9 cellular contexts compared by ENCODE assay signal in the genomic region with DNA sequence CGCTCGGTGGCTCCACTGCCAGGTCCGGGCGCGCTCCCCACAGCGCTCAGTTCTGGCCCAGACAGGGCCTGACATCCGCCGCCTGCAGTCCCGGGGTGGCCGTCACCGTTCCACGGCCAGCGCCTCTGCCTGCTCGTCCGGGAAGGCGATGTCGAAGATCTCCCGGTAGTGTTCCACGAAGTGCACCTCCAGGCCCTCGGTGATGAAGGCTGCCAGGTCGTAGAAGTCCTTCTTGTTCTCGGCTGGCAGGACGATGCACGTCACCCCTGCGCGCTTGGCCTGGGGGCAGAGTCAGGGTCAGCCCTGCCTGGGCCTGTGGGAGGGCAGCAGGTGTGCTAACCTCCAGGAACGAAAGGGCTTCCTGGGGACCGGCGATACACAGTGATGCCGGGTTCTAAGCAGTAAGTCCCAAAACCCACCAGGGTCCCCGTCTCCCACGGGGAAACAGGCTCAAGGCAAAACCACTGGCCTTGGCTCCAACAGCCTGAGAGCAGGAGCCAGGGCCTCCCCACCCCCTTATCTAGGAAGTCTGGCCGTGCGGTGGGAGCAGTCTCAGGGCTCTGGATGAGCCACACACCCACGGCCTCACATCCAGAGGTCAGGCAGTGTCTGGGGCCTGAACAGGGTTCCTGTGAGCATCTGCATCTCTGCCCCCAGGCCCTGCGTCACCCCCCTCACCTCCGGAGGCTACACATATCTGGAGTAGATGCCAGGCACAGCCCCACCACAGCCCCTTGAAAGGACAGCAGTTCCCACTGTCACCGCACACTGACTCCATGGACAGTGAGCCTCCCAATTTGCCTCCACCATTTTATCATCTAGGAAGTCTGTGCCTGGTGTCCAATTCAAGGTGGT. TPM values are rescaled to one million over a fixed set of nuclear protein-coding genes. Genes with fewer than 3 reads are reported as not detected.
DNase-seq lines count a peak whose midpoint lies in the region; FAIRE-seq and TF ChIP-seq lines count a peak whose summit lies in the region.
"Had no signal": no experiment of that assay in that cellular context is flagged by ENCODE, and none has a peak within 500 bp of the region (broad histone marks: within the 10 kb centered on the region; RNA-seq: fewer than 3 reads in every experiment).

No MANE protein-coding gene starts in this region.

- H3K27ac Mint-ChIP-seq in astrocyte (ENCODE audit: unreplicated experiment) = peak overlapping the region; percentile 69

- no peaks in the 10 kb centered on the region for H3K9me3 ChIP-seq in HUES48 (ENCODE audit: control insufficient read depth, insufficient read depth, low read length)
- H3K9me3 ChIP-seq in astrocyte (ENCODE audit: insufficient read depth, low read depth, low read length) = no peaks in the 10 kb centered on the region
- no peaks in the 10 kb centered on the region for H3K9me3 ChIP-seq in mucosa of rectum (ENCODE audit: control insufficient read depth in 2 of 2, low read length in 2 of 2)

- H3K4me3 Mint-ChIP-seq in astrocyte (ENCODE audit: unreplicated experiment) = peak overlapping the region; percentile 99

- no peak for DNase-seq in AG10803 (ENCODE audit: low read depth)
- no peak for DNase-seq in astrocyte (ENCODE audit: low read depth)
- no peak for DNase-seq in AG08395 (ENCODE audit: low spot score)
- no peak for DNase-seq in DMS53 (lab: John Stamatoyannopoulos, UW)
- no peak for DNase-seq in GOT3 (lab: John Stamatoyannopoulos, UW)
- DNase-seq in OCI-M2 (lab: John Stamatoyannopoulos, UW; ENCODE audit: unreplicated experiment) = no peak

- H3K4me2 ChIP-seq in astrocyte (ENCODE audit: low read length) = peak overlapping the region; percentile 86

- H3K36me3 ChIP-seq in HUES48 (ENCODE audit: control insufficient read depth, insufficient read depth, low read length) = peaks cover 61% of the 10 kb centered on the region
- H3K36me3 ChIP-seq in astrocyte (ENCODE audit: insufficient read depth, low read length) = peaks cover 11% of the 10 kb centered on the region
- H3K36me3 ChIP-seq in mucosa of rectum (ENCODE audit: control insufficient read depth in 2 of 2, insufficient read depth in 2 of 2, low read length in 2 of 2) = peaks cover 45 to 52% of the 10 kb centered on the region in 2 donors

- H3K27me3 Mint-ChIP-seq in astrocyte (ENCODE audit: low read depth, unreplicated experiment) = no peaks in the 10 kb centered on the region

- H3K4me3 ChIP-seq in AG10803 (ENCODE audit: low read length) = peak overlapping the region; percentile 93
- peak overlapping the region; percentile 94; the same call in 1 of the 2 replicates for H3K4me3 ChIP-seq in HUES48 (ENCODE audit: low read depth, low read length)
- peak overlapping the region; percentile 98 for H3K4me3 ChIP-seq in astrocyte (ENCODE audit: insufficient read depth, low read depth, low read length)
- peak overlapping the region; percentile 9 to 88 for H3K4me3 ChIP-seq in mucosa of rectum (ENCODE audit: low read length in 2 of 2)

- TF ChIP-seq CTCF in AG10803 (conservative IDR thresholded peaks at IDR 0.05; ENCODE audit: low read length) (no peak), astrocyte (IDR thresholded peaks at IDR 0.05; ENCODE audit: insufficient read depth, low read depth, low read length) (no peak)

- peaks cover 3% of the 10 kb centered on the region for H3K9me3 Mint-ChIP-seq in astrocyte (ENCODE audit: unreplicated experiment)

- H3K27ac ChIP-seq in HUES48 (ENCODE audit: low read depth, low read length) = peak overlapping the region; percentile 41
- H3K27ac ChIP-seq in astrocyte (ENCODE audit: low read depth, low read length) = no peak overlapping the region
- peak overlapping the region; percentile 91 to 94 for H3K27ac ChIP-seq in mucosa of rectum (ENCODE audit: low read depth in 2 of 2, low read length in 2 of 2)

- H3K4me1 Mint-ChIP-seq in astrocyte (ENCODE audit: low read depth, unreplicated experiment) = peaks cover 9% of the 10 kb centered on the region

- H3K27me3 ChIP-seq in HUES48 (ENCODE audit: control insufficient read depth, insufficient read depth, low read length) (no peaks in the 10 kb centered on the region), astrocyte (ENCODE audit: insufficient read depth, low read length) (no peaks in the 10 kb centered on the region), mucosa of rectum (ENCODE audit: control insufficient read depth in 2 of 2, insufficient read depth in 2 of 2, low read length in 2 of 2) (no peaks in the 10 kb centered on the region)

- H3K9ac ChIP-seq in HUES48 (ENCODE audit: low read depth, low read length) = no peak overlapping the region
- H3K9ac ChIP-seq in astrocyte (ENCODE audit: low read length) = peak overlapping the region; percentile 98
- H3K9ac ChIP-seq in mucosa of rectum (ENCODE audit: low read depth in 1 of 2, low read length in 2 of 2) = peak overlapping the region in 1 of 2 donors; percentile 91

- peaks cover 13% of the 10 kb centered on the region for H3K36me3 Mint-ChIP-seq in astrocyte (ENCODE audit: low read depth, unreplicated experiment)

- peaks cover 70% of the 10 kb centered on the region for H3K79me2 ChIP-seq in astrocyte (ENCODE audit: insufficient read depth, low read length)

- no peak for FAIRE-seq in astrocyte (lab: Jason Lieb, UNC)

- H2AFZ ChIP-seq in astrocyte (ENCODE audit: low read depth, low read length) = no peak overlapping the region

- peaks cover 70% of the 10 kb centered on the region for H4K20me1 ChIP-seq in astrocyte (ENCODE audit: insufficient read depth, low read length)

- no peaks in the 10 kb centered on the region for H3K4me1 ChIP-seq in HUES48 (ENCODE audit: control insufficient read depth, insufficient read depth, low read length)
- H3K4me1 ChIP-seq in astrocyte (ENCODE audit: insufficient read depth, low read length) = peaks cover 8% of the 10 kb centered on the region
- H3K4me1 ChIP-seq in mucosa of rectum (ENCODE audit: control insufficient read depth in 2 of 2, insufficient read depth in 2 of 2, low read length in 2 of 2) = peaks cover 20 to 26% of the 10 kb centered on the region in 2 donors

RNA-seq across cellular contexts. Expression of a gene that starts 2.1 kb away (rescaled TPM):
- 894 and 943 TPM in 2 replicates for total RNA-seq in astrocyte

RNA-seq across cellular contexts. Expression of a gene that starts 11.3 kb away (rescaled TPM):
- 8.4 and 9.8 TPM in 2 replicates for total RNA-seq in astrocyte

RNA-seq across cellular contexts. Expression of a gene that starts 11.8 kb away (rescaled TPM):
- total RNA-seq in astrocyte = 48.0 and 49.3 TPM in 2 replicates

RNA-seq across cellular contexts. Expression of a gene that starts 27.8 kb away (rescaled TPM):
- total RNA-seq in astrocyte = 77.8 and 85.2 TPM in 2 replicates

RNA-seq across cellular contexts. Expression of a gene that starts 28.3 kb away (rescaled TPM):
- not detected in 2 replicates for total RNA-seq in astrocyte
- total RNA-seq: glomerular endothelial cell had no signal
